Comparison of ENCODE assay signal across 9 cellular contexts in genomic region chr4:182068920-182069319, GRCh38.
"Had no signal": no experiment of that assay in that cellular context is flagged by ENCODE, and none has a peak within 500 bp of the region (broad histone marks: within the 10 kb centered on the region; RNA-seq: fewer than 3 reads in every experiment).

No MANE protein-coding gene starts in this region.

- H3K27ac Mint-ChIP-seq: HFFc6 had no signal

- H2AFZ ChIP-seq: GM23248 had no signal

- DNase-seq: GM23248, GOT3, H7, HFFc6, IMR-90, KG1 had no signal

- H3K9me3 ChIP-seq: HAP-1 had no signal

- H3K27ac ChIP-seq: GM23248 had no signal

- H3K4me3 ChIP-seq: GM23248, HAP-1, K562 had no signal

- H3K4me3 Mint-ChIP-seq: HFFc6 had no signal

- H3K36me3 ChIP-seq: HAP-1 had no signal

- ATAC-seq: HCT116, K562 had no signal

- H3K9ac ChIP-seq: GM23248 had no signal
